22 cellular contexts compared by ENCODE assay signal in the genomic region with DNA sequence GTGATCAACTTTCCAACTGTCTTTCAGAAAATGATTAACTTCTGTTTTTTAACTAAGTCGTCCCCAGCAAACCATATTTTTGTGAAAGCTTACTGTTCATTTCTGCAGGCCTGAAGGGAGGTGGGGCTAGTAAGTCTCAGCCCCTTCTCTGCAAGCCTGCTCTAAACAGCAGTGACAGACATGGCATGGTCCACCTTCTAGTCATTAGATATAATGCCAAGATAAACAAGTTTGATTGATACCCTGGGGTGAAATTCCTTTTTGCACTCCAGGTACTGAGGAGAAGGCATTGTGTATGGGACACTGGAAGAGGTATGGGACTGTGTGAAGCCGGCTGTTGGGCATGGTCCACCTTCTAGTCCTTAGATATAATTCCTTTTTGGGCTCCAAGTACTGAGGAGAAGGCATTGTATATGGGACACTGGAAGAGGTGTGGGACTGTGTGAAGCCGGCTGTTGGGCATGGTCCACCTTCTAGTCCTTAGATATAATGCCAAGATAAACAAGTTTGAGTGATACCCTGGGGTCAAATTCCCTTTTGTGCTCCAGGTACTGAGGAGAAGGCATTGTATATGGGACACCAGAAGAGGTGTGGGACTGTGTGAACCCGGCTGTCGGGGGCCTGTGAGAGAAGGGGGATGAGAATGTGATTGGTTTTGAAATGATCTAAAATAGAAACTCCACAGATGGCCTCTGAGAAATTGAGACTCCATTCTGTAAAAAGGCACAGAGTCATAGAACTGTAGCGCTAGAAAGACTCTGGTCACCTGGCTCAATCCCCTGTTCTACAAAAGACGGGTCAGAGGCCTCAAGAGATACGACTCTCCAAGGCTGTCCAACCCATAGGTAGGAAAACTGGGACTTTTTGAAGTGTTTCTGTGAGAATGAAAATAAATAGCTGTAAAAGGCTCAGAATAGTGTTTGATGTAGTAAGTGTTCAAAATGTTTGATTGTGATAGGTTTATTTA. TPM values are rescaled to one million over a fixed set of nuclear protein-coding genes. Genes with fewer than 3 reads are reported as not detected.
"Had no signal": no experiment of that assay in that cellular context is flagged by ENCODE, and none has a peak within 500 bp of the region (broad histone marks: within the 10 kb centered on the region; RNA-seq: fewer than 3 reads in every experiment).

No MANE protein-coding gene starts in this region.

- H3K27me3 ChIP-seq: ascending aorta, breast epithelium, neutrophil, thyroid gland had no signal

- H3K9me3 ChIP-seq: ascending aorta, breast epithelium, esophagus muscularis mucosa, gastroesophageal sphincter, neutrophil, thyroid gland had no signal

- H3K9ac ChIP-seq: parathyroid adenoma had no signal

- H3K36me3 ChIP-seq: ascending aorta, breast epithelium, esophagus muscularis mucosa, gastroesophageal sphincter, heart right ventricle, thyroid gland had no signal

- H3K27ac ChIP-seq: ascending aorta, breast epithelium, esophagus muscularis mucosa, gastroesophageal sphincter, heart right ventricle, neutrophil, parathyroid adenoma, thyroid gland had no signal

- H3K4me1 ChIP-seq: ascending aorta, breast epithelium, esophagus muscularis mucosa, gastroesophageal sphincter, heart right ventricle, parathyroid adenoma, thyroid gland had no signal

- H3K4me3 ChIP-seq: ascending aorta, breast epithelium, esophagus muscularis mucosa, gastroesophageal sphincter, heart right ventricle, thyroid gland had no signal

- DNase-seq: activated CD4-positive, alpha-beta T cell treated with anti-CD3 and anti-CD28 coated beads, Interleukin-2, amount 50 U/mL, for 1 hour; activated CD8-positive, alpha-beta memory T cell treated with anti-CD3 and anti-CD28 coated beads, Interleukin-2, amount 50 U/mL, for 4 hours; activated naive CD4-positive, alpha-beta T cell treated with anti-CD3 and anti-CD28 coated beads for 36 hours; activated T-cell treated with anti-CD3 and anti-CD28 coated beads, Interleukin-2, amount 50 U/mL, for 4 hours; effector memory CD4-positive, alpha-beta T cell; heart right ventricle; immature natural killer cell; kidney glomerular epithelial cell; mesenchymal stem cell; stimulated activated naive B cell treated with anti-CD40 and anti-IgM and Interleukin-4, amounts not matched to agents 10 μg/mL and 1 μg/mL and 100 μg/mL, for 72 hours; T-cell; T-helper 9 cell; thyroid gland had no signal

RNA-seq across cellular contexts. Expression of a gene that starts 11.4 kb away (rescaled TPM):
- total RNA-seq: activated naive CD4-positive, alpha-beta T cell treated with anti-CD3 and anti-CD28 coated beads for 36 hours; activated T-cell treated with anti-CD3 and anti-CD28 coated beads, Interleukin-2, amount 50 U/mL, for 4 hours; ascending aorta; endothelial cell of umbilical vein; heart right ventricle; natural killer cell treated with Interleukin-12 subunit alpha and Interleukin-12 subunit beta and Interleukin-15 and Interleukin-18, amount 100 ng/mL, for 72 hours; subcutaneous adipose tissue; T-cell had no signal
